ENCODE assay signal across 16 cellular contexts in genomic region chr14:52767058-52767833, GRCh38.
"Had no signal": no experiment of that assay in that cellular context is flagged by ENCODE, and none has a peak within 500 bp of the region (broad histone marks: within the 10 kb centered on the region; RNA-seq: fewer than 3 reads in every experiment).

No MANE protein-coding gene starts in this region.

- H3K27ac Mint-ChIP-seq: activated CD4-positive, alpha-beta memory T cell treated with anti-CD3 and anti-CD28 coated beads, Interleukin-2, amount 10 ng/mL, durations not matched to agents 7 days and 5 days; brain; stimulated activated memory B cell treated with anti-CD40 and anti-IgM and Interleukin-4, amounts not matched to agents 10 μg/mL and 1 μg/mL and 100 μg/mL, for 72 hours; T-helper 1 cell treated with Interleukin-12 subunit alpha and Interleukin-12 subunit beta and Interleukin-4 antibody, amounts not matched to agents 30 μg/mL and 1 μg/mL, for 36 hours had no signal

- H3K9me3 Mint-ChIP-seq: activated CD4-positive, alpha-beta memory T cell treated with anti-CD3 and anti-CD28 coated beads, Interleukin-2, amount 10 ng/mL, durations not matched to agents 7 days and 5 days; activated naive CD4-positive, alpha-beta T cell treated with anti-CD3 and anti-CD28 coated beads, Interleukin-2, amount 50 U/mL, for 72 hours; brain; stimulated activated memory B cell treated with anti-CD40 and anti-IgM and Interleukin-4, amounts not matched to agents 10 μg/mL and 1 μg/mL and 100 μg/mL, for 72 hours; T-helper 1 cell treated with Interleukin-12 subunit alpha and Interleukin-12 subunit beta and Interleukin-4 antibody, amounts not matched to agents 30 μg/mL and 1 μg/mL, for 36 hours had no signal

- H3K4me3 ChIP-seq: heart left ventricle, thyroid gland had no signal

- H3K4me1 Mint-ChIP-seq: brain had no signal

- H3K27me3 ChIP-seq: heart left ventricle, neutrophil, thyroid gland had no signal

- DNase-seq: activated CD4-positive, alpha-beta memory T cell treated with anti-CD3 and anti-CD28 coated beads, Interleukin-2, amount 10 ng/mL, durations not matched to agents 7 days and 5 days; activated CD4-positive, alpha-beta T cell treated with anti-CD3 and anti-CD28 coated beads for 4 hours; activated CD8-positive, alpha-beta memory T cell treated with anti-CD3 and anti-CD28 coated beads, Interleukin-2, amount 50 U/mL, for 4 hours; cortex of kidney; effector CD4-positive, alpha-beta T cell; heart left ventricle; mammary epithelial cell; retina; SK-N-SH; stimulated activated CD4-positive, alpha-beta T cell treated with anti-CD3 and anti-CD28 coated beads, Interleukin-2, amount 100 ng/mL, for 48 hours; thyroid gland had no signal

- H3K27me3 Mint-ChIP-seq: activated CD4-positive, alpha-beta memory T cell treated with anti-CD3 and anti-CD28 coated beads, Interleukin-2, amount 10 ng/mL, durations not matched to agents 7 days and 5 days; stimulated activated memory B cell treated with anti-CD40 and anti-IgM and Interleukin-4, amounts not matched to agents 10 μg/mL and 1 μg/mL and 100 μg/mL, for 72 hours had no signal

- H3K27ac ChIP-seq: heart left ventricle, neutrophil, thyroid gland had no signal

- H3K9me2 ChIP-seq: SK-N-SH had no signal

- ATAC-seq: activated naive CD4-positive, alpha-beta T cell treated with anti-CD3 and anti-CD28 coated beads, Interleukin-2, amount 50 U/mL, for 72 hours; heart left ventricle; stimulated activated memory B cell treated with anti-CD40 and anti-IgM and Interleukin-4, amounts not matched to agents 10 μg/mL and 1 μg/mL and 100 μg/mL, for 72 hours had no signal

- H3K9me3 ChIP-seq: heart left ventricle, neutrophil, SK-N-SH, thyroid gland had no signal

- H3K4me1 ChIP-seq: thyroid gland had no signal

- H3K4me3 Mint-ChIP-seq: activated CD4-positive, alpha-beta memory T cell treated with anti-CD3 and anti-CD28 coated beads, Interleukin-2, amount 10 ng/mL, durations not matched to agents 7 days and 5 days; brain; stimulated activated memory B cell treated with anti-CD40 and anti-IgM and Interleukin-4, amounts not matched to agents 10 μg/mL and 1 μg/mL and 100 μg/mL, for 72 hours; T-helper 1 cell treated with Interleukin-12 subunit alpha and Interleukin-12 subunit beta and Interleukin-4 antibody, amounts not matched to agents 30 μg/mL and 1 μg/mL, for 36 hours had no signal

- H3K4me2 ChIP-seq: SK-N-SH had no signal

- H3K9ac ChIP-seq: SK-N-SH had no signal
